7 cellular contexts compared by ENCODE assay signal in genomic region chr4:77504407-77504806, GRCh38.
"Had no signal": no experiment of that assay in that cellular context is flagged by ENCODE, and none has a peak within 500 bp of the region (broad histone marks: within the 10 kb centered on the region; RNA-seq: fewer than 3 reads in every experiment).

No MANE protein-coding gene starts in this region.

- H3K27me3 Mint-ChIP-seq: IgD-negative memory B cell had no signal

- H3K4me2 ChIP-seq: GM23338 had no signal

- H3K9me3 Mint-ChIP-seq: GM23338, IgD-negative memory B cell had no signal

- DNase-seq: H9, HCEC 1CT, KBM-7 had no signal

- H3K27ac Mint-ChIP-seq: GM23338, H9, IgD-negative memory B cell had no signal

- H3K4me3 Mint-ChIP-seq: GM23338, H9, IgD-negative memory B cell had no signal

- H2AFZ ChIP-seq: GM23338 had no signal

- H3K27ac ChIP-seq: HL-60 had no signal

- H3K4me1 Mint-ChIP-seq: GM23338, H9, IgD-negative memory B cell had no signal

- ATAC-seq: GM23338, HepG2 had no signal

- H3K4me3 ChIP-seq: GM23338 had no signal
